In genomic region chr17:75130059-75130631, GRCh38 we compare ENCODE assay signal across 6 cellular contexts. TPM values are rescaled to one million over a fixed set of nuclear protein-coding genes. Genes with fewer than 3 reads are reported as not detected.
DNase-seq lines count a peak whose midpoint lies in the region; ATAC-seq and TF ChIP-seq lines count a peak whose summit lies in the region.

No MANE protein-coding gene starts in this region.

- WGBS in thyroid gland, 2 donors: 79 to 85% methylated on average over 24 of the region's 24 CpGs

- H3K4me1 ChIP-seq in thyroid gland: peaks cover 6 to 15% of the 10 kb centered on the region in 2 donors

- H3K36me3 Mint-ChIP-seq in activated naive CD8-positive, alpha-beta T cell treated with anti-CD3 and anti-CD28 coated beads, Interleukin-2, amount 10 ng/mL, durations not matched to agents 7 days and 5 days: peaks cover 9% of the 10 kb centered on the region
- peaks cover 4% of the 10 kb centered on the region for H3K36me3 Mint-ChIP-seq in natural killer cell treated with Interleukin-12 subunit alpha and Interleukin-12 subunit beta and Interleukin-15 and Interleukin-18, amount 100 ng/mL, for 72 hours

- peak overlapping the region in 1 of 3 donors; percentile 73 for H3K27ac ChIP-seq in thyroid gland

- TF ChIP-seq CTCF in thyroid gland (IDR thresholded peaks at IDR 0.05): no peak

- peak overlapping the region; percentile 89 for H3K4me3 Mint-ChIP-seq in activated naive CD8-positive, alpha-beta T cell treated with anti-CD3 and anti-CD28 coated beads, Interleukin-2, amount 10 ng/mL, durations not matched to agents 7 days and 5 days
- peak overlapping the region; percentile 92 for H3K4me3 Mint-ChIP-seq in natural killer cell treated with Interleukin-12 subunit alpha and Interleukin-12 subunit beta and Interleukin-15 and Interleukin-18, amount 100 ng/mL, for 72 hours

- H3K27ac Mint-ChIP-seq in activated naive CD8-positive, alpha-beta T cell treated with anti-CD3 and anti-CD28 coated beads, Interleukin-2, amount 10 ng/mL, durations not matched to agents 7 days and 5 days: peak overlapping the region; percentile 84
- peak overlapping the region; percentile 84 to 90 for H3K27ac Mint-ChIP-seq in natural killer cell treated with Interleukin-12 subunit alpha and Interleukin-12 subunit beta and Interleukin-15 and Interleukin-18, amount 100 ng/mL, for 72 hours

- H3K27me3 Mint-ChIP-seq in activated naive CD8-positive, alpha-beta T cell treated with anti-CD3 and anti-CD28 coated beads, Interleukin-2, amount 10 ng/mL, durations not matched to agents 7 days and 5 days: no peaks in the 10 kb centered on the region
- H3K27me3 Mint-ChIP-seq in natural killer cell treated with Interleukin-12 subunit alpha and Interleukin-12 subunit beta and Interleukin-15 and Interleukin-18, amount 100 ng/mL, for 72 hours: no peaks in the 10 kb centered on the region

- H3K9me3 Mint-ChIP-seq in activated naive CD8-positive, alpha-beta T cell treated with anti-CD3 and anti-CD28 coated beads, Interleukin-2, amount 10 ng/mL, durations not matched to agents 7 days and 5 days: no peaks in the 10 kb centered on the region
- no peaks in the 10 kb centered on the region for H3K9me3 Mint-ChIP-seq in natural killer cell treated with Interleukin-12 subunit alpha and Interleukin-12 subunit beta and Interleukin-15 and Interleukin-18, amount 100 ng/mL, for 72 hours

- no peak for ATAC-seq in activated naive CD8-positive, alpha-beta T cell treated with anti-CD3 and anti-CD28 coated beads, Interleukin-2, amount 10 ng/mL, durations not matched to agents 7 days and 5 days (ENCODE audit: low read depth)
- ATAC-seq in natural killer cell treated with Interleukin-12 subunit alpha and Interleukin-12 subunit beta and Interleukin-15 and Interleukin-18, amount 100 ng/mL, for 72 hours: no peak
- ATAC-seq in GM19463 (IDR thresholded peaks at IDR 0.05; ENCODE audit: unreplicated experiment) (no peak), GM18868 (IDR thresholded peaks at IDR 0.05; ENCODE audit: unreplicated experiment) (no peak)

- no peak overlapping the region for H3K4me3 ChIP-seq in thyroid gland (replicated peaks in 1 of 3)

- intact Hi-C loops in thyroid gland (cut with DNase I): no loop called here

- peaks cover 0 to 5% of the 10 kb centered on the region in 2 donors for H3K36me3 ChIP-seq in thyroid gland

- peak; percentile 22 for TF ChIP-seq POLR2A in GM15510 (IDR thresholded peaks at IDR 0.05; ENCODE audit: borderline replicate concordance, extremely low read depth, insufficient read length)
- no peak for TF ChIP-seq POLR2A in thyroid gland (IDR thresholded peaks at IDR 0.05)

- H3K27me3 ChIP-seq in thyroid gland: no peaks in the 10 kb centered on the region

- H3K4me1 Mint-ChIP-seq in activated naive CD8-positive, alpha-beta T cell treated with anti-CD3 and anti-CD28 coated beads, Interleukin-2, amount 10 ng/mL, durations not matched to agents 7 days and 5 days: peaks cover 21% of the 10 kb centered on the region
- peaks cover 20 to 22% of the 10 kb centered on the region in 2 donors for H3K4me1 Mint-ChIP-seq in natural killer cell treated with Interleukin-12 subunit alpha and Interleukin-12 subunit beta and Interleukin-15 and Interleukin-18, amount 100 ng/mL, for 72 hours (ENCODE audit: low read depth in 2 of 2)

- no peaks in the 10 kb centered on the region for H3K9me3 ChIP-seq in thyroid gland

- DNase-seq in activated naive CD8-positive, alpha-beta T cell treated with anti-CD3 and anti-CD28 coated beads, Interleukin-2, amount 10 ng/mL, durations not matched to agents 7 days and 5 days: no peak
- no peak for DNase-seq in natural killer cell treated with Interleukin-12 subunit alpha and Interleukin-12 subunit beta and Interleukin-15 and Interleukin-18, amount 100 ng/mL, for 72 hours (ENCODE audit: low spot score)
- DNase-seq in thyroid gland: no peak

- POLR2A ChIA-PET in activated naive CD8-positive, alpha-beta T cell treated with anti-CD3 and anti-CD28 coated beads, Interleukin-2, amount 10 ng/mL, durations not matched to agents 7 days and 5 days (lab: Charles Lee): interaction anchor here (0.5 to 3.9 kb wide), 9 partner anchors 9 to 169 kb away, joined by 3 to 45 read pairs (median 4); partner anchors contain the start of genes ARMC7, JPT1 and MRPL58

RNA-seq across cellular contexts. Expression of gene NT5C, which starts 1.4 kb away (rescaled TPM):
- total RNA-seq in activated naive CD8-positive, alpha-beta T cell treated with anti-CD3 and anti-CD28 coated beads, Interleukin-2, amount 10 ng/mL, durations not matched to agents 7 days and 5 days: 10 to 100 TPM; 69.9 to 70.8 TPM
- total RNA-seq in natural killer cell treated with Interleukin-12 subunit alpha and Interleukin-12 subunit beta and Interleukin-15 and Interleukin-18, amount 100 ng/mL, for 72 hours: 10 to 100 TPM; 76.9 to 87.9 TPM
- 100 to 1,000 TPM in 3 of 4 donors, 10 to 100 TPM in 1; 84.7 to 203 (median 107) TPM for total RNA-seq in thyroid gland

RNA-seq across cellular contexts. Expression of gene ARMC7, which starts 20.4 kb away (rescaled TPM):
- total RNA-seq in activated naive CD8-positive, alpha-beta T cell treated with anti-CD3 and anti-CD28 coated beads, Interleukin-2, amount 10 ng/mL, durations not matched to agents 7 days and 5 days: 10 to 100 TPM; 16.2 to 17.6 TPM
- 10 to 100 TPM; 13.3 to 13.7 TPM for total RNA-seq in natural killer cell treated with Interleukin-12 subunit alpha and Interleukin-12 subunit beta and Interleukin-15 and Interleukin-18, amount 100 ng/mL, for 72 hours
- total RNA-seq in thyroid gland: 10 to 100 TPM in 2 of 4 donors, 1 to 10 TPM in 2; 8.7 to 13.1 (median 10.5) TPM

RNA-seq across cellular contexts. Expression of gene JPT1, which starts 24.2 kb away (rescaled TPM):
- total RNA-seq in activated naive CD8-positive, alpha-beta T cell treated with anti-CD3 and anti-CD28 coated beads, Interleukin-2, amount 10 ng/mL, durations not matched to agents 7 days and 5 days: 100 to 1,000 TPM; 194 to 213 TPM
- total RNA-seq in natural killer cell treated with Interleukin-12 subunit alpha and Interleukin-12 subunit beta and Interleukin-15 and Interleukin-18, amount 100 ng/mL, for 72 hours: 100 to 1,000 TPM; 219 to 351 TPM
- total RNA-seq in thyroid gland: 10 to 100 TPM; 15.1 to 23.4 (median 17.7) TPM

RNA-seq across cellular contexts. Expression of gene SLC16A5, which starts 42.4 kb away (rescaled TPM):
- total RNA-seq in activated naive CD8-positive, alpha-beta T cell treated with anti-CD3 and anti-CD28 coated beads, Interleukin-2, amount 10 ng/mL, durations not matched to agents 7 days and 5 days: 10 to 100 TPM in 1 of 2 experiments, 1 to 10 TPM in 1; 9.1 to 11.0 TPM
- 1 to 10 TPM; 4.6 TPM for total RNA-seq in natural killer cell treated with Interleukin-12 subunit alpha and Interleukin-12 subunit beta and Interleukin-15 and Interleukin-18, amount 100 ng/mL, for 72 hours
- total RNA-seq in thyroid gland: 10 to 100 TPM; 24.1 to 40.3 (median 27.6) TPM

RNA-seq across cellular contexts. Expression of gene SUMO2, which starts 52.6 kb away (rescaled TPM):
- 100 to 1,000 TPM; 470 to 500 TPM for total RNA-seq in activated naive CD8-positive, alpha-beta T cell treated with anti-CD3 and anti-CD28 coated beads, Interleukin-2, amount 10 ng/mL, durations not matched to agents 7 days and 5 days
- total RNA-seq in natural killer cell treated with Interleukin-12 subunit alpha and Interleukin-12 subunit beta and Interleukin-15 and Interleukin-18, amount 100 ng/mL, for 72 hours: 100 to 1,000 TPM; 332 to 497 TPM
- 100 to 1,000 TPM in 1 of 4 donors, 10 to 100 TPM in 3; 61.9 to 100 (median 82.1) TPM for total RNA-seq in thyroid gland

Comparison
In these comparisons a context has a peak if more than half of its experiments do, and no peak if none do; other contexts are left out.
1. RNA of gene JPT1, which starts 24.2 kb away (total RNA-seq): 219 to 351 TPM in natural killer cell treated with Interleukin-12 subunit alpha and Interleukin-12 subunit beta and Interleukin-15 and Interleukin-18, amount 100 ng/mL, for 72 hours and 194 to 213 TPM in activated naive CD8-positive, alpha-beta T cell treated with anti-CD3 and anti-CD28 coated beads, Interleukin-2, amount 10 ng/mL, durations not matched to agents 7 days and 5 days; 15.1 to 23.4 TPM in thyroid gland; every median in the first group is over 4 times any median in the second.